17 cellular contexts compared by ENCODE assay signal in the genomic region with DNA sequence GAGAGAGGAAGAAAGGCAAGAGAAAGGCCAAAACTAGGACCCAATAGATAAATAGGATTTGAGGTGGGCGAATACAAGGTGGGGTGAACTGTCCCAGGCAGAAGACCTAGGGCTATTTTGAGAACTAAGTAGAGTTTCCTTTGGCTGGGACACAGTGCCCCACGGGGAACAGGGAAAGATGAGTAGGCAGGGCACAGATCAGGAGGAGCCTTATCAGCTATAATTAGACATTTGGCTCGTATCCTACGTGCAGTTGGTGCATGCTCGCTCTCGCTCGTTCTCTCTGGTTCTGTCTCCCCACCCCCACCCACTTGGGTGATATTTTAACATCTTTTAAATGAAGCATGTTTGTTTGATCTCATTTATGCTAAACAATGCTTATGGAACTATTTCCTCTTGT.
DNase-seq lines count a peak whose midpoint lies in the region; ATAC-seq and TF ChIP-seq lines count a peak whose summit lies in the region.
"Had no signal": no experiment of that assay in that cellular context is flagged by ENCODE, and none has a peak within 500 bp of the region (broad histone marks: within the 10 kb centered on the region; RNA-seq: fewer than 3 reads in every experiment).

No MANE protein-coding gene starts in this region.

- peak overlapping the region; percentile 82 for H3K27ac Mint-ChIP-seq in activated naive CD4-positive, alpha-beta T cell treated with anti-CD3 and anti-CD28 coated beads, Interleukin-2, amount 50 U/mL, for 24 hours
- peak overlapping the region; percentile 94 for H3K27ac Mint-ChIP-seq in activated T-helper 1 cell treated with anti-CD3 and anti-CD28 coated beads, Interleukin-12 subunit alpha, Interleukin-12 subunit beta, Interleukin-2, Interleukin-4 antibody, amounts not matched to agents 30 ng/mL and 10 ng/mL and 1 ng/mL, durations not matched to agents 14 hours and 24 hours and 36 hours

- H3K4me1 Mint-ChIP-seq in activated naive CD4-positive, alpha-beta T cell treated with anti-CD3 and anti-CD28 coated beads, Interleukin-2, amount 50 U/mL, for 24 hours, result peaks cover 26% of the 10 kb centered on the region
- peaks cover 83% of the 10 kb centered on the region for H3K4me1 Mint-ChIP-seq in activated T-helper 1 cell treated with anti-CD3 and anti-CD28 coated beads, Interleukin-12 subunit alpha, Interleukin-12 subunit beta, Interleukin-2, Interleukin-4 antibody, amounts not matched to agents 30 ng/mL and 10 ng/mL and 1 ng/mL, durations not matched to agents 14 hours and 24 hours and 36 hours (ENCODE audit: low read depth)

- ATAC-seq in left ventricle myocardium superior (peak; percentile 90), GM19397 (IDR thresholded peaks at IDR 0.05; ENCODE audit: unreplicated experiment) (no peak), HG02840 (IDR thresholded peaks at IDR 0.05; ENCODE audit: low FRiP score, unreplicated experiment) (no peak)
- ATAC-seq: activated T-cell treated with anti-CD3 and anti-CD28 coated beads, Interleukin-2, amount 50 U/mL, for 4 hours had no signal

- no peak for TF ChIP-seq POLR2A in testis (IDR thresholded peaks at IDR 0.05)

- no peaks in the 10 kb centered on the region for H3K9me3 ChIP-seq in testis
- H3K9me3 ChIP-seq: lower lobe of right lung had no signal

- WGBS in testis, 2 donors, result 50 to 52% methylated on average over 7 of the region's 7 CpGs

- peaks cover 5% of the 10 kb centered on the region for H3K9me3 Mint-ChIP-seq in activated naive CD4-positive, alpha-beta T cell treated with anti-CD3 and anti-CD28 coated beads, Interleukin-2, amount 50 U/mL, for 24 hours
- H3K9me3 Mint-ChIP-seq in activated T-helper 1 cell treated with anti-CD3 and anti-CD28 coated beads, Interleukin-12 subunit alpha, Interleukin-12 subunit beta, Interleukin-2, Interleukin-4 antibody, amounts not matched to agents 30 ng/mL and 10 ng/mL and 1 ng/mL, durations not matched to agents 14 hours and 24 hours and 36 hours, result peaks cover 3% of the 10 kb centered on the region

- H3K36me3 Mint-ChIP-seq in activated naive CD4-positive, alpha-beta T cell treated with anti-CD3 and anti-CD28 coated beads, Interleukin-2, amount 50 U/mL, for 24 hours, result no peaks in the 10 kb centered on the region
- H3K36me3 Mint-ChIP-seq in activated T-helper 1 cell treated with anti-CD3 and anti-CD28 coated beads, Interleukin-12 subunit alpha, Interleukin-12 subunit beta, Interleukin-2, Interleukin-4 antibody, amounts not matched to agents 30 ng/mL and 10 ng/mL and 1 ng/mL, durations not matched to agents 14 hours and 24 hours and 36 hours (ENCODE audit: low read depth), result peaks cover 12% of the 10 kb centered on the region

- DNase-seq in activated naive CD4-positive, alpha-beta T cell treated with anti-CD3 and anti-CD28 coated beads, Interleukin-2, amount 50 U/mL, for 16 hours, result no peak
- no peak for DNase-seq in activated T-helper 1 cell treated with anti-CD3 and anti-CD28 coated beads, Interleukin-12 subunit alpha, Interleukin-12 subunit beta, Interleukin-2, Interleukin-4 antibody, amounts not matched to agents 30 ng/mL and 10 ng/mL and 1 ng/mL, durations not matched to agents 14 hours and 24 hours and 36 hours (ENCODE audit: low spot score)
- DNase-seq in left ventricle myocardium superior (peak; percentile 56), testis (peak; percentile 17), NOMO-1 (lab: John Stamatoyannopoulos, UW; ENCODE audit: unreplicated experiment in 2 of 2) (no peak)
- DNase-seq: activated T-cell treated with anti-CD3 and anti-CD28 coated beads, Interleukin-2, amount 50 U/mL, for 4 hours; aorta; Calu3; GM23248; lower lobe of right lung; NCI-H1092; NCI-H748 treated with DMSO at 0.1 percent for 48 hours; stimulated activated CD4-positive, alpha-beta T cell treated with anti-CD3 and anti-CD28 coated beads, Interleukin-15, amount 100 ng/mL, for 24 hours; SW 1271 had no signal

- H3K4me3 Mint-ChIP-seq in activated naive CD4-positive, alpha-beta T cell treated with anti-CD3 and anti-CD28 coated beads, Interleukin-2, amount 50 U/mL, for 24 hours, result no peak overlapping the region
- H3K4me3 Mint-ChIP-seq in activated T-helper 1 cell treated with anti-CD3 and anti-CD28 coated beads, Interleukin-12 subunit alpha, Interleukin-12 subunit beta, Interleukin-2, Interleukin-4 antibody, amounts not matched to agents 30 ng/mL and 10 ng/mL and 1 ng/mL, durations not matched to agents 14 hours and 24 hours and 36 hours, result peak overlapping the region; percentile 5

- H3K36me3 ChIP-seq in testis (ENCODE audit: low read depth, missing control alignments), result no peaks in the 10 kb centered on the region
- H3K36me3 ChIP-seq: lower lobe of right lung had no signal

- intact Hi-C loops in activated T-helper 1 cell treated with anti-CD3 and anti-CD28 coated beads, Interleukin-12 subunit alpha, Interleukin-12 subunit beta, Interleukin-2, Interleukin-4 antibody, amounts not matched to agents 30 ng/mL and 10 ng/mL and 1 ng/mL, durations not matched to agents 14 hours and 24 hours and 36 hours (cut with micrococcal nuclease), result no loop called here
- intact Hi-C loops in left ventricle myocardium superior (cut with micrococcal nuclease) (no loop called here), testis (cut with DNase I; ENCODE audit: low total_unique reads) (no loop called here)

- H3K27ac ChIP-seq in testis, result no peak overlapping the region

- no peaks in the 10 kb centered on the region for H3K27me3 Mint-ChIP-seq in activated naive CD4-positive, alpha-beta T cell treated with anti-CD3 and anti-CD28 coated beads, Interleukin-2, amount 50 U/mL, for 24 hours
- H3K27me3 Mint-ChIP-seq in activated T-helper 1 cell treated with anti-CD3 and anti-CD28 coated beads, Interleukin-12 subunit alpha, Interleukin-12 subunit beta, Interleukin-2, Interleukin-4 antibody, amounts not matched to agents 30 ng/mL and 10 ng/mL and 1 ng/mL, durations not matched to agents 14 hours and 24 hours and 36 hours (ENCODE audit: insufficient read depth), result no peaks in the 10 kb centered on the region

- no peaks in the 10 kb centered on the region for H3K27me3 ChIP-seq in testis

- peaks cover 7% of the 10 kb centered on the region for H3K4me1 ChIP-seq in testis

- no peak for TF ChIP-seq CTCF in testis (IDR thresholded peaks at IDR 0.05)

- H3K4me3 ChIP-seq in testis, result no peak overlapping the region
- H3K4me3 ChIP-seq: lower lobe of right lung had no signal

Comparison
In these comparisons a context has a peak if more than half of its experiments do, and no peak if none do; other contexts are left out.
1. DNase-seq: peak in left ventricle myocardium superior (single experiment) and testis (single experiment); none in activated naive CD4-positive, alpha-beta T cell treated with anti-CD3 and anti-CD28 coated beads, Interleukin-2, amount 50 U/mL, for 16 hours (single experiment), activated T-helper 1 cell treated with anti-CD3 and anti-CD28 coated beads, Interleukin-12 subunit alpha, Interleukin-12 subunit beta, Interleukin-2, Interleukin-4 antibody, amounts not matched to agents 30 ng/mL and 10 ng/mL and 1 ng/mL, durations not matched to agents 14 hours and 24 hours and 36 hours (single experiment) and NOMO-1 (0 of 2).